In genomic region chr1:156282143-156282478, GRCh38 we compare ENCODE assay signal across 8 cellular contexts.
DNase-seq lines count a peak whose midpoint lies in the region; ATAC-seq and TF ChIP-seq lines count a peak whose summit lies in the region.

No MANE protein-coding gene starts in this region.

- no peaks in the 10 kb centered on the region for H3K27me3 Mint-ChIP-seq in activated naive CD8-positive, alpha-beta T cell

- H3K9ac ChIP-seq in KMS-11: peak overlapping the region; percentile 87

- peak; percentile 69 for DNase-seq in DMS 273 (lab: John Stamatoyannopoulos, UW; ENCODE audit: unreplicated experiment)
- DNase-seq in DMS 273 treated with DMSO at 0.1 percent for 48 hours (lab: John Stamatoyannopoulos, UW): no peak
- no peak for DNase-seq in stimulated activated effector memory CD8-positive, alpha-beta T cell treated with anti-CD3 and anti-CD28 coated beads, Interleukin-12 subunit alpha, Interleukin-12 subunit beta, amount 100 ng/mL, for 72 hours (ENCODE audit: low spot score in 2 of 2)
- DNase-seq in GM10266 (ENCODE audit: extremely low spot score): no peak

- peaks cover 16% of the 10 kb centered on the region; the same call in 1 of the 2 replicates for H3K36me3 ChIP-seq in KMS-11 (ENCODE audit: insufficient read depth)

- no peaks in the 10 kb centered on the region for H3K9me3 Mint-ChIP-seq in activated naive CD8-positive, alpha-beta T cell (ENCODE audit: low read depth)
- H3K9me3 Mint-ChIP-seq in stimulated activated effector memory CD8-positive, alpha-beta T cell treated with anti-CD3 and anti-CD28 coated beads, Interleukin-12 subunit alpha, Interleukin-12 subunit beta, amount 100 ng/mL, for 72 hours: no peaks in the 10 kb centered on the region

- H3K27ac ChIP-seq in KMS-11: peak overlapping the region; percentile 62

- H3K4me2 ChIP-seq in KMS-11: peak overlapping the region; percentile 79

- no peaks in the 10 kb centered on the region for H3K27me3 ChIP-seq in KMS-11 (ENCODE audit: insufficient read depth, low read depth)

- peak overlapping the region; percentile 71 for H3K4me3 ChIP-seq in KMS-11 (IDR thresholded peaks at IDR 0.05; ENCODE audit: insufficient read depth, low read depth, low read length)
- peak overlapping the region; percentile 88 for H3K4me3 ChIP-seq in iPS-11a (ENCODE audit: low read depth, low read length)

- peaks cover 18% of the 10 kb centered on the region for H4K20me1 ChIP-seq in KMS-11 (ENCODE audit: insufficient read depth)

- H3K4me1 Mint-ChIP-seq in activated naive CD8-positive, alpha-beta T cell (ENCODE audit: low read depth): peaks cover 31% of the 10 kb centered on the region
- peaks cover 51% of the 10 kb centered on the region for H3K4me1 Mint-ChIP-seq in stimulated activated effector memory CD8-positive, alpha-beta T cell treated with anti-CD3 and anti-CD28 coated beads, Interleukin-12 subunit alpha, Interleukin-12 subunit beta, amount 100 ng/mL, for 72 hours

- peaks cover 2% of the 10 kb centered on the region for H3K36me3 Mint-ChIP-seq in activated naive CD8-positive, alpha-beta T cell
- peaks cover 65% of the 10 kb centered on the region for H3K36me3 Mint-ChIP-seq in stimulated activated effector memory CD8-positive, alpha-beta T cell treated with anti-CD3 and anti-CD28 coated beads, Interleukin-12 subunit alpha, Interleukin-12 subunit beta, amount 100 ng/mL, for 72 hours

- ATAC-seq in stimulated activated effector memory CD8-positive, alpha-beta T cell treated with anti-CD3 and anti-CD28 coated beads, Interleukin-12 subunit alpha, Interleukin-12 subunit beta, amount 100 ng/mL, for 72 hours: no peak
- no peak for ATAC-seq in HG02798 (IDR thresholded peaks at IDR 0.05; ENCODE audit: poor library complexity, unreplicated experiment)

- no peak for TF ChIP-seq CTCF in KMS-11 (conservative IDR thresholded peaks at IDR 0.05; ENCODE audit: low read depth, low read length)
- no peak for TF ChIP-seq CTCF in GM10266 (IDR thresholded peaks at IDR 0.05; ENCODE audit: control insufficient read depth, insufficient read depth, low read depth, missing control alignments)

- H3K4me3 Mint-ChIP-seq in activated naive CD8-positive, alpha-beta T cell: peak overlapping the region; percentile 99
- peak overlapping the region; percentile 93 for H3K4me3 Mint-ChIP-seq in stimulated activated effector memory CD8-positive, alpha-beta T cell treated with anti-CD3 and anti-CD28 coated beads, Interleukin-12 subunit alpha, Interleukin-12 subunit beta, amount 100 ng/mL, for 72 hours

- H3K79me2 ChIP-seq in KMS-11 (ENCODE audit: insufficient read depth, low read depth): peaks cover 65% of the 10 kb centered on the region

- H3K27ac Mint-ChIP-seq in activated naive CD8-positive, alpha-beta T cell: peak overlapping the region; percentile 98
- peak overlapping the region; percentile 97 for H3K27ac Mint-ChIP-seq in stimulated activated effector memory CD8-positive, alpha-beta T cell treated with anti-CD3 and anti-CD28 coated beads, Interleukin-12 subunit alpha, Interleukin-12 subunit beta, amount 100 ng/mL, for 72 hours

- peaks cover 47% of the 10 kb centered on the region for H3K4me1 ChIP-seq in KMS-11 (ENCODE audit: low read depth, poor library complexity, severe bottlenecking)

- peak overlapping the region; percentile 65 for H2AFZ ChIP-seq in KMS-11 (ENCODE audit: low read depth)
